Comparison of ENCODE assay signal across 3 cellular contexts in genomic region chr12:4270016-4270669, GRCh38.
TF ChIP-seq lines count a peak whose summit lies in the region.

No MANE protein-coding gene starts in this region.

TF ChIP-seq in SK-N-SH, 30 proteins besides CTCF, POLR2A, EP300 and RAD21:
- TF ChIP-seq SMC3 (IDR thresholded peaks at IDR 0.05; ENCODE audit: low read depth, low read length) (no peak), EZH2phosphoT487 (IDR thresholded peaks at IDR 0.05; ENCODE audit: borderline replicate concordance, low read depth) (peak; percentile 89; the same call in 1 of the 2 replicates), NRF1 (IDR thresholded peaks at IDR 0.05; ENCODE audit: low read depth, low read length) (no peak)

TF ChIP-seq in SK-N-SH treated with all-trans-retinoic acid at 6 μM for 48 hours, 23 proteins besides CTCF, POLR2A, EP300 and RAD21:
- TF ChIP-seq ZFP30 (CRISPR knock-in tag; IDR thresholded peaks at IDR 0.05) (no peak), ZNF8 (CRISPR knock-in tag; IDR thresholded peaks at IDR 0.05) (no peak), CREB5 (CRISPR knock-in tag; IDR thresholded peaks at IDR 0.05; ENCODE audit: low read depth) (no peak), ISL1 (CRISPR knock-in tag; IDR thresholded peaks at IDR 0.05) (no peak), ZNF565 (CRISPR knock-in tag; conservative IDR thresholded peaks at IDR 0.05; ENCODE audit: low read depth) (no peak), ZFP3 (CRISPR knock-in tag; IDR thresholded peaks at IDR 0.05) (no peak), TSHZ2 (CRISPR knock-in tag; IDR thresholded peaks at IDR 0.05) (no peak), ZC3H10 (CRISPR knock-in tag; IDR thresholded peaks at IDR 0.05) (no peak), PPARA (CRISPR knock-in tag; IDR thresholded peaks at IDR 0.05; ENCODE audit: borderline replicate concordance) (no peak), TCF4 (CRISPR knock-in tag; IDR thresholded peaks at IDR 0.05; ENCODE audit: borderline replicate concordance) (no peak), CSRNP3 (CRISPR knock-in tag; IDR thresholded peaks at IDR 0.05) (no peak), OSR1 (CRISPR knock-in tag; IDR thresholded peaks at IDR 0.05) (no peak)

TF ChIP-seq in K562, 482 proteins besides CTCF, POLR2A, EP300 and RAD21:
- no peak for TF ChIP-seq SRSF1 (IDR thresholded peaks at IDR 0.05; ENCODE audit: low read depth, low read length)
- TF ChIP-seq ZNF766 (CRISPR knock-in tag; conservative IDR thresholded peaks at IDR 0.05): no peak
- TF ChIP-seq EGR1 (conservative IDR thresholded peaks at IDR 0.05): 0 out of 2 replicates have a peak, but pooled peaks have one; percentile 43
- TF ChIP-seq PRDM10 (IDR thresholded peaks at IDR 0.05; ENCODE audit: partially characterized antibody): peak; percentile 72
- TF ChIP-seq FOXA3 (CRISPR knock-in tag; conservative IDR thresholded peaks at IDR 0.05 in 1 of 2, IDR thresholded peaks at IDR 0.05 in 1 of 2): no peak
- peak; percentile 18 for TF ChIP-seq RBBP5 (IDR thresholded peaks at IDR 0.05; ENCODE audit: borderline replicate concordance, insufficient read depth, low read length, poor library complexity, severe bottlenecking)
TF ChIP-seq in K562: peak in this region for 3.
